15 cellular contexts compared by ENCODE assay signal in genomic region chr12:130951636-130952035, GRCh38.
"Had no signal": no experiment of that assay in that cellular context is flagged by ENCODE, and none has a peak within 500 bp of the region (broad histone marks: within the 10 kb centered on the region; RNA-seq: fewer than 3 reads in every experiment).

No MANE protein-coding gene starts in this region.

- H3K27ac Mint-ChIP-seq: activated CD4-positive, alpha-beta T cell treated with anti-CD3 and anti-CD28 coated beads, Interleukin-2, amount 10 ng/mL, durations not matched to agents 7 days and 5 days; activated naive CD8-positive, alpha-beta T cell; natural killer cell; T-helper 2 cell treated with Interferon-gamma antibody and Interleukin-4, amounts not matched to agents 5 μg/mL and 100 μg/mL, for 36 hours had no signal

- H3K4me1 Mint-ChIP-seq: activated CD4-positive, alpha-beta T cell treated with anti-CD3 and anti-CD28 coated beads, Interleukin-2, amount 10 ng/mL, durations not matched to agents 7 days and 5 days had no signal

- DNase-seq: activated CD4-positive, alpha-beta T cell treated with anti-CD3 and anti-CD28 coated beads, Interleukin-2, amount 10 ng/mL, durations not matched to agents 7 days and 5 days; activated CD4-positive, CD25-positive, alpha-beta regulatory T cell; activated gamma-delta T cell treated with Interleukin-2 at 50 U/mL for 16 hours; aorta; dermis blood vessel endothelial cell; heart left ventricle; left cardiac atrium; natural killer cell; psoas muscle; stimulated activated CD4-positive, alpha-beta T cell treated with anti-CD3 and anti-CD28 coated beads, Interleukin-12 subunit alpha, Interleukin-12 subunit beta, amount 100 ng/mL, for 4 hours; stimulated activated CD4-positive, alpha-beta T cell treated with anti-CD3 and anti-CD28 coated beads, Interleukin-2, amount 100 ng/mL, for 24 hours; SW 1271 had no signal

- H3K9me3 ChIP-seq: heart left ventricle, psoas muscle had no signal

- H3K36me3 Mint-ChIP-seq: activated naive CD8-positive, alpha-beta T cell; natural killer cell had no signal

- H3K9me3 Mint-ChIP-seq: activated CD4-positive, alpha-beta T cell treated with anti-CD3 and anti-CD28 coated beads, Interleukin-2, amount 10 ng/mL, durations not matched to agents 7 days and 5 days; natural killer cell; T-helper 2 cell treated with Interferon-gamma antibody and Interleukin-4, amounts not matched to agents 5 μg/mL and 100 μg/mL, for 36 hours had no signal

- H3K4me3 ChIP-seq: heart left ventricle, psoas muscle had no signal

- H3K27ac ChIP-seq: epithelial cell of prostate, psoas muscle had no signal

- H3K27me3 ChIP-seq: heart left ventricle had no signal

- ATAC-seq: heart left ventricle, left cardiac atrium, natural killer cell, psoas muscle had no signal

- H3K4me3 Mint-ChIP-seq: activated CD4-positive, alpha-beta T cell treated with anti-CD3 and anti-CD28 coated beads, Interleukin-2, amount 10 ng/mL, durations not matched to agents 7 days and 5 days; activated naive CD8-positive, alpha-beta T cell; natural killer cell; T-helper 2 cell treated with Interferon-gamma antibody and Interleukin-4, amounts not matched to agents 5 μg/mL and 100 μg/mL, for 36 hours had no signal
